1 cellular context compared by ENCODE assay signal in genomic region chr2:127591221-127591923, GRCh38.
TF ChIP-seq lines count a peak whose summit lies in the region.

No MANE protein-coding gene starts in this region.

TF ChIP-seq in HepG2, 621 proteins besides CTCF, POLR2A, EP300 and RAD21 (continued from another document and continues in another):
- TF ChIP-seq CEBPZ (IDR thresholded peaks at IDR 0.05; ENCODE audit: low read length) (no peak), ETS1 (CRISPR knock-in tag; IDR thresholded peaks at IDR 0.05) (no peak), MAZ (IDR thresholded peaks at IDR 0.05; ENCODE audit: borderline replicate concordance, low read depth, low read length) (no peak), MAZ (CRISPR knock-in tag; IDR thresholded peaks at IDR 0.05; ENCODE audit: low read depth) (peak; percentile 72), ZNF747 (CRISPR knock-in tag; IDR thresholded peaks at IDR 0.05; ENCODE audit: borderline replicate concordance) (0 out of 2 replicates have a peak, but pooled peaks have one; percentile 3), RNF2 (conservative IDR thresholded peaks at IDR 0.05; ENCODE audit: low read depth) (peak; percentile 74), ZNF468 (CRISPR knock-in tag; IDR thresholded peaks at IDR 0.05) (no peak), BRCA1 (CRISPR knock-in tag; IDR thresholded peaks at IDR 0.05) (no peak), HDAC2 (CRISPR knock-in tag; IDR thresholded peaks at IDR 0.05) (no peak), ZNF235 (CRISPR knock-in tag; IDR thresholded peaks at IDR 0.05; ENCODE audit: borderline replicate concordance) (no peak), DRAP1 (CRISPR knock-in tag; IDR thresholded peaks at IDR 0.05) (no peak), SMAD9 (CRISPR knock-in tag; IDR thresholded peaks at IDR 0.05) (no peak), ZNF224 (CRISPR knock-in tag; IDR thresholded peaks at IDR 0.05) (peak; percentile 33; the same call in 1 of the 2 replicates), ZNF569 (CRISPR knock-in tag; IDR thresholded peaks at IDR 0.05; ENCODE audit: borderline replicate concordance) (no peak), GATAD2A (CRISPR knock-in tag; IDR thresholded peaks at IDR 0.05) (peak; percentile 67), SP2 (CRISPR knock-in tag; IDR thresholded peaks at IDR 0.05) (no peak), AHDC1 (CRISPR knock-in tag; IDR thresholded peaks at IDR 0.05; ENCODE audit: borderline replicate concordance) (no peak), TFDP1 (CRISPR knock-in tag; IDR thresholded peaks at IDR 0.05; ENCODE audit: borderline replicate concordance) (no peak), ASH2L (IDR thresholded peaks at IDR 0.05; ENCODE audit: insufficient read length, low read depth, low read length) (no peak), PBX3 (CRISPR knock-in tag; IDR thresholded peaks at IDR 0.05; ENCODE audit: borderline replicate concordance) (no peak), TIGD3 (CRISPR knock-in tag; IDR thresholded peaks at IDR 0.05; ENCODE audit: borderline replicate concordance) (no peak), ZNF549 (CRISPR knock-in tag; IDR thresholded peaks at IDR 0.05) (no peak), THAP8 (CRISPR knock-in tag; IDR thresholded peaks at IDR 0.05; ENCODE audit: borderline replicate concordance) (no peak), MAX (IDR thresholded peaks at IDR 0.05) (no peak; the same call in 1 of the 2 replicates), ZMYM2 (CRISPR knock-in tag; IDR thresholded peaks at IDR 0.05) (no peak), ARNT2 (CRISPR knock-in tag; IDR thresholded peaks at IDR 0.05; ENCODE audit: low read depth) (no peak), CSRNP1 (CRISPR knock-in tag; IDR thresholded peaks at IDR 0.05) (no peak), ZSCAN22 (CRISPR knock-in tag; IDR thresholded peaks at IDR 0.05) (no peak), ZBTB39 (CRISPR knock-in tag; IDR thresholded peaks at IDR 0.05) (no peak), SETDB1 (CRISPR knock-in tag; IDR thresholded peaks at IDR 0.05; ENCODE audit: borderline replicate concordance) (no peak), TMF1 (CRISPR knock-in tag; IDR thresholded peaks at IDR 0.05; ENCODE audit: low read depth) (no peak), ZNF589 (CRISPR knock-in tag; conservative IDR thresholded peaks at IDR 0.05) (no peak), ARID3A (IDR thresholded peaks at IDR 0.05; ENCODE audit: low read depth, low read length) (0 out of 2 replicates have a peak, but pooled peaks have one; percentile 38), PCBP1 (IDR thresholded peaks at IDR 0.05; ENCODE audit: borderline replicate concordance, low read depth, low read length) (no peak), ZNF501 (CRISPR knock-in tag; IDR thresholded peaks at IDR 0.05) (peak; percentile 86), MBNL3 (CRISPR knock-in tag; conservative IDR thresholded peaks at IDR 0.05) (no peak), U2AF2 (IDR thresholded peaks at IDR 0.05; ENCODE audit: low read depth, low read length) (no peak), POLR2G (IDR thresholded peaks at IDR 0.05; ENCODE audit: low read depth, low read length) (no peak), ZNF432 (CRISPR knock-in tag; IDR thresholded peaks at IDR 0.05; ENCODE audit: borderline replicate concordance) (no peak), ZNF75D (CRISPR knock-in tag; IDR thresholded peaks at IDR 0.05; ENCODE audit: borderline replicate concordance) (no peak)
